In genomic region chr14:88853129-88853528, GRCh38 we compare ENCODE assay signal across 20 cellular contexts. TPM values are rescaled to one million over a fixed set of nuclear protein-coding genes. Genes with fewer than 3 reads are reported as not detected.
DNase-seq lines count a peak whose midpoint lies in the region; ATAC-seq and TF ChIP-seq lines count a peak whose summit lies in the region.
"Had no signal": no experiment of that assay in that cellular context is flagged by ENCODE, and none has a peak within 500 bp of the region (broad histone marks: within the 10 kb centered on the region; RNA-seq: fewer than 3 reads in every experiment).

No MANE protein-coding gene starts in this region.

- peaks cover 37% of the 10 kb centered on the region for H3K4me1 Mint-ChIP-seq in WTC11
- H3K4me1 Mint-ChIP-seq in neural progenitor cell = peaks cover 9% of the 10 kb centered on the region
- H3K4me1 Mint-ChIP-seq in T-cell = no peaks in the 10 kb centered on the region
- H3K4me1 Mint-ChIP-seq in stimulated activated memory B cell treated with anti-CD40 and anti-IgM and Interleukin-4, amounts not matched to agents 10 μg/mL and 1 μg/mL and 100 μg/mL, for 72 hours = no peaks in the 10 kb centered on the region
- H3K4me1 Mint-ChIP-seq: CD4-positive, CD25-positive, alpha-beta regulatory T cell; CD8-positive, alpha-beta memory T cell had no signal

- no peak overlapping the region for H3K4me2 ChIP-seq in neural progenitor cell
- H3K4me2 ChIP-seq: BLaER1 had no signal

- H3K9me3 Mint-ChIP-seq in WTC11 (no peaks in the 10 kb centered on the region), neural progenitor cell (no peaks in the 10 kb centered on the region), T-cell (no peaks in the 10 kb centered on the region)
- no peaks in the 10 kb centered on the region for H3K9me3 Mint-ChIP-seq in stimulated activated memory B cell treated with anti-CD40 and anti-IgM and Interleukin-4, amounts not matched to agents 10 μg/mL and 1 μg/mL and 100 μg/mL, for 72 hours
- H3K9me3 Mint-ChIP-seq: CD4-positive, CD25-positive, alpha-beta regulatory T cell; H9 had no signal

- ATAC-seq in WTC11 (peak; percentile 75), T-cell (replicated peaks in 1 of 4) (no peak)
- no peak for ATAC-seq in stimulated activated memory B cell treated with anti-CD40 and anti-IgM and Interleukin-4, amounts not matched to agents 10 μg/mL and 1 μg/mL and 100 μg/mL, for 72 hours
- ATAC-seq: GM12878, HCT116 had no signal

- no peaks in the 10 kb centered on the region for H3F3A ChIP-seq in neural progenitor cell (ENCODE audit: low read depth)

- H3K9ac ChIP-seq in HUES64 (ENCODE audit: low read depth, low read length) = no peak overlapping the region
- no peak overlapping the region for H3K9ac ChIP-seq in neural progenitor cell
- H3K9ac ChIP-seq: BLaER1, GM23248 had no signal

- POLR2A ChIA-PET in WTC11 (lab: Charles Lee) = no interaction called here
- POLR2A ChIA-PET in T-cell (lab: Charles Lee) = interaction anchor here in 1 of 2 donors (0.7 kb wide), 1 partner anchor 26 kb away, joined by 5 read pairs; no protein-coding TSS in a partner anchor

- CTCF ChIA-PET in WTC11 (lab: Charles Lee) (interaction anchor here (0.6 to 1.9 kb wide), 4 partner anchors 15 to 1001 kb away, joined by 3 to 8 read pairs (median 3); no protein-coding TSS in a partner anchor), T-cell (lab: Charles Lee) (no interaction called here)

- H3K27me3 ChIP-seq in BE2C (no peaks in the 10 kb centered on the region), HUES64 (ENCODE audit: insufficient read depth, low read length) (no peaks in the 10 kb centered on the region), neural progenitor cell (no peaks in the 10 kb centered on the region)
- H3K27me3 ChIP-seq: BLaER1 had no signal

- H3K79me2 ChIP-seq in neural progenitor cell (ENCODE audit: low read depth) = no peaks in the 10 kb centered on the region

- H3K4me3 ChIP-seq in BE2C (ENCODE audit: low read depth, low read length) (peak overlapping the region; percentile 31), HUES64 (ENCODE audit: low read length) (no peak overlapping the region), neural progenitor cell (no peak overlapping the region)
- H3K4me3 ChIP-seq: BLaER1, GM12878, GM23248 had no signal

- no peaks in the 10 kb centered on the region for H4K20me1 ChIP-seq in neural progenitor cell (ENCODE audit: low read depth)
- H4K20me1 ChIP-seq: BLaER1 had no signal

- H2AFZ ChIP-seq in neural progenitor cell (replicated peaks) = no peak overlapping the region
- H2AFZ ChIP-seq: GM23248 had no signal

- no peak for TF ChIP-seq CTCF in BE2C (IDR thresholded peaks at IDR 0.05; ENCODE audit: low read depth, low read length)
- no peak for TF ChIP-seq CTCF in WTC11 (IDR thresholded peaks at IDR 0.05)
- TF ChIP-seq CTCF in neural progenitor cell (IDR thresholded peaks at IDR 0.05) = no peak

- H3K27me3 Mint-ChIP-seq in WTC11 (ENCODE audit: low read depth) (peaks cover 10% of the 10 kb centered on the region), neural progenitor cell (ENCODE audit: insufficient read depth, low read depth) (no peaks in the 10 kb centered on the region), T-cell (no peaks in the 10 kb centered on the region)
- no peaks in the 10 kb centered on the region for H3K27me3 Mint-ChIP-seq in stimulated activated memory B cell treated with anti-CD40 and anti-IgM and Interleukin-4, amounts not matched to agents 10 μg/mL and 1 μg/mL and 100 μg/mL, for 72 hours
- H3K27me3 Mint-ChIP-seq: CD8-positive, alpha-beta memory T cell had no signal

- peaks cover 80% of the 10 kb centered on the region for H3K36me3 ChIP-seq in BE2C
- H3K36me3 ChIP-seq in HUES64 (ENCODE audit: insufficient read depth, low read length) = peaks cover 12% of the 10 kb centered on the region; the same call in 1 of the 2 replicates
- H3K36me3 ChIP-seq in neural progenitor cell = no peaks in the 10 kb centered on the region
- H3K36me3 ChIP-seq: BLaER1 had no signal

- DNase-seq in BE2C = peak; percentile 46
- DNase-seq in WTC11 (ENCODE audit: low spot score) = no peak
- DNase-seq in neural progenitor cell (ENCODE audit: low spot score) = no peak
- DNase-seq in stimulated activated naive CD4-positive, alpha-beta T cell (lab: John Stamatoyannopoulos, UW) = no peak
- no peak for DNase-seq in T-cell
- DNase-seq in HuH-7 (ENCODE audit: low spot score) = no peak
- DNase-seq: CD4-positive, CD25-positive, alpha-beta regulatory T cell; CD8-positive, alpha-beta memory T cell; DMS 273 treated with DMSO at 0.1 percent for 48 hours; EL; GDM1; GM23248; H9 had no signal

- H3K9me3 ChIP-seq in BE2C (no peaks in the 10 kb centered on the region), HUES64 (ENCODE audit: insufficient read depth, low read depth, low read length) (no peaks in the 10 kb centered on the region), neural progenitor cell (ENCODE audit: low read depth) (no peaks in the 10 kb centered on the region)
- H3K9me3 ChIP-seq: BLaER1 had no signal

- H3K4me3 Mint-ChIP-seq in WTC11 (no peak overlapping the region), neural progenitor cell (no peak overlapping the region), T-cell (no peak overlapping the region)
- no peak overlapping the region for H3K4me3 Mint-ChIP-seq in stimulated activated memory B cell treated with anti-CD40 and anti-IgM and Interleukin-4, amounts not matched to agents 10 μg/mL and 1 μg/mL and 100 μg/mL, for 72 hours
- H3K4me3 Mint-ChIP-seq: CD4-positive, CD25-positive, alpha-beta regulatory T cell; CD8-positive, alpha-beta memory T cell; H9 had no signal

- H3K4me1 ChIP-seq in BE2C (peaks cover 44% of the 10 kb centered on the region), HUES64 (ENCODE audit: insufficient read depth, low read length) (peaks cover 26% of the 10 kb centered on the region), neural progenitor cell (peaks cover 17% of the 10 kb centered on the region)
- H3K4me1 ChIP-seq: BLaER1 had no signal

- H3K36me3 Mint-ChIP-seq in WTC11 (peaks cover 2% of the 10 kb centered on the region), neural progenitor cell (peaks cover 6% of the 10 kb centered on the region), T-cell (peaks cover 7% of the 10 kb centered on the region)
- H3K36me3 Mint-ChIP-seq in stimulated activated memory B cell treated with anti-CD40 and anti-IgM and Interleukin-4, amounts not matched to agents 10 μg/mL and 1 μg/mL and 100 μg/mL, for 72 hours = peaks cover 6% of the 10 kb centered on the region
- H3K36me3 Mint-ChIP-seq: CD4-positive, CD25-positive, alpha-beta regulatory T cell had no signal

- H3K27ac ChIP-seq in HUES64 (ENCODE audit: low read depth, low read length) = 0 out of 2 replicates have a peak overlapping the region, but pooled peaks have one; percentile 1
- peak overlapping the region; percentile 43 for H3K27ac ChIP-seq in neural progenitor cell
- H3K27ac ChIP-seq: 22Rv1, BLaER1, C4-2B, GM23248 had no signal

- H3K27ac Mint-ChIP-seq in WTC11 = no peak overlapping the region
- H3K27ac Mint-ChIP-seq in neural progenitor cell = no peak overlapping the region
- no peak overlapping the region for H3K27ac Mint-ChIP-seq in T-cell
- H3K27ac Mint-ChIP-seq in stimulated activated memory B cell treated with anti-CD40 and anti-IgM and Interleukin-4, amounts not matched to agents 10 μg/mL and 1 μg/mL and 100 μg/mL, for 72 hours = no peak overlapping the region
- H3K27ac Mint-ChIP-seq: CD4-positive, CD25-positive, alpha-beta regulatory T cell had no signal

TF ChIP-seq in WTC11, 78 proteins besides CTCF, POLR2A, EP300 and RAD21:
- no peak for TF ChIP-seq USF1 (CRISPR knock-in tag; IDR thresholded peaks at IDR 0.05)

RNA-seq across cellular contexts. Expression of gene TTC8, which starts 28.7 kb away (rescaled TPM):
- polyA plus RNA-seq in BE2C (2012; ENCODE audit: insufficient read depth, insufficient read length, low read depth) = 86.6 TPM
- 10.4 TPM for polyA plus RNA-seq in HUES64 (2013, experiment 1 of 2)
- polyA plus RNA-seq in HUES64 (2013, experiment 2 of 2) = 12.3 TPM
- total RNA-seq in WTC11 (2021) (13.8 to 15.5 TPM (median 14.8 TPM) in 3 replicates), neural progenitor cell (ENCODE audit: low replicate concordance) (22.6 and 35.0 TPM in 2 replicates), T-cell (1 to 10 TPM in 4 of 5 donors, under 1 TPM in 1; 0.75 to 2.7 (median 2.1) TPM)
